ENCODE assay signal across 25 cellular contexts in the genomic region with DNA sequence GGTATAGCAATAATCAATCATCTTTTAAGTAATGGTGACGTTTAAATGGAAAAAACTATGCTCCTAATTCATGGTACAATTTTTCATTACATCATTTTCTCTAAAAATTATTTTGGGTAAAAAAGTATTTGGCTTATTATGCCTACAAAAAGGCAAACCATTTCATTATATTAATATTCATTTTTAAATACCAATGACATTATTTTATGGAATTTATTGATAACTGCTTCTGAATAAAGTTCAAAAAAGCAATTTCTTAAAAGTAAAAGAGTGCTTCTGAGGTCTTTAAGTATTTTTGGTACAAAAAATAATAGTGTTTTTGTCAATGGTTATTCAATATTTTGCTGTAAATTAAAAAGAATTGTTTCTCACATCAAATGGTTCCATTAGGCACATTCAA. TPM values are rescaled to one million over a fixed set of nuclear protein-coding genes. Genes with fewer than 3 reads are reported as not detected.
DNase-seq lines count a peak whose midpoint lies in the region; ATAC-seq, FAIRE-seq and TF ChIP-seq lines count a peak whose summit lies in the region.
"Had no signal": no experiment of that assay in that cellular context is flagged by ENCODE, and none has a peak within 500 bp of the region (broad histone marks: within the 10 kb centered on the region; RNA-seq: fewer than 3 reads in every experiment).

No MANE protein-coding gene starts in this region.

- TF ChIP-seq POLR2A in A549 (IDR thresholded peaks at IDR 0.05; ENCODE audit: low read length), result no peak

- no peaks in the 10 kb centered on the region for H3K27me3 ChIP-seq in CD4-positive, alpha-beta T cell (ENCODE audit: control insufficient read depth, insufficient read depth, low read length)
- H3K27me3 ChIP-seq: cardiac muscle cell, transverse colon had no signal

- peaks cover 73% of the 10 kb centered on the region for H3K36me3 Mint-ChIP-seq in CD4-positive, alpha-beta T cell (ENCODE audit: low read depth)
- H3K36me3 Mint-ChIP-seq in activated T-helper 1 cell treated with anti-CD3 and anti-CD28 coated beads, Interleukin-12 subunit alpha, Interleukin-12 subunit beta, Interleukin-2, Interleukin-4 antibody, amounts not matched to agents 30 ng/mL and 10 ng/mL and 1 ng/mL, durations not matched to agents 14 hours and 24 hours and 36 hours (ENCODE audit: low read depth), result peaks cover 64% of the 10 kb centered on the region
- peaks cover 46% of the 10 kb centered on the region for H3K36me3 Mint-ChIP-seq in memory B cell

- H3K4me1 Mint-ChIP-seq in CD4-positive, alpha-beta T cell (ENCODE audit: low read depth), result peaks cover 53% of the 10 kb centered on the region
- peaks cover 37% of the 10 kb centered on the region for H3K4me1 Mint-ChIP-seq in activated T-helper 1 cell treated with anti-CD3 and anti-CD28 coated beads, Interleukin-12 subunit alpha, Interleukin-12 subunit beta, Interleukin-2, Interleukin-4 antibody, amounts not matched to agents 30 ng/mL and 10 ng/mL and 1 ng/mL, durations not matched to agents 14 hours and 24 hours and 36 hours (ENCODE audit: low read depth)
- H3K4me1 Mint-ChIP-seq in memory B cell, result peaks cover 26% of the 10 kb centered on the region

- TF ChIP-seq CTCF in A549 (IDR thresholded peaks at IDR 0.05) (no peak), GM13976 (IDR thresholded peaks at IDR 0.05; ENCODE audit: borderline replicate concordance, control extremely low read depth, extremely low read depth, insufficient read depth, missing control alignments) (no peak)
- no peak for TF ChIP-seq CTCF in CD4-positive, alpha-beta T cell (IDR thresholded peaks at IDR 0.05)

- DNase-seq in A549 (ENCODE audit: low read depth in 1 of 2, low spot score in 1 of 2) (no peak), memory B cell (ENCODE audit: low spot score in 2 of 2) (no peak), GM13976 (ENCODE audit: low spot score) (no peak), NCI-H2029 treated with DMSO at 0.1 percent for 48 hours (lab: John Stamatoyannopoulos, UW) (no peak), NCI-H1436 treated with DMSO at 0.1 percent for 48 hours (lab: John Stamatoyannopoulos, UW) (no peak)
- no peak for DNase-seq in CD4-positive, alpha-beta T cell
- DNase-seq in activated T-helper 1 cell treated with anti-CD3 and anti-CD28 coated beads, Interleukin-12 subunit alpha, Interleukin-12 subunit beta, Interleukin-2, Interleukin-4 antibody, amounts not matched to agents 30 ng/mL and 10 ng/mL and 1 ng/mL, durations not matched to agents 14 hours and 24 hours and 36 hours (ENCODE audit: low spot score), result no peak
- DNase-seq: activated CD4-positive, alpha-beta T cell treated with anti-CD3 and anti-CD28 coated beads, Interleukin-2, amount 10 ng/mL, durations not matched to agents 7 days and 5 days; activated gamma-delta T cell treated with Interleukin-2 at 50 U/mL for 16 hours; anterior cingulate cortex; CD8-positive, alpha-beta memory T cell; GF-D8; islet precursor cell; left ventricle myocardium superior; NCI-H1694; NCI-H2171 treated with DMSO at 0.1 percent for 48 hours; NCI-H526; SK-N-SH; stimulated activated naive CD8-positive, alpha-beta T cell treated with anti-CD3 and anti-CD28 coated beads, Interleukin-15, amount 100 ng/mL, for 72 hours; transverse colon had no signal

- CTCF ChIA-PET in A549 (lab: Yijun Ruan, JAX), result no interaction called here
- CTCF ChIA-PET in CD4-positive, alpha-beta T cell (lab: Charles Lee), result no interaction called here

- H3K9me3 Mint-ChIP-seq in CD4-positive, alpha-beta T cell, result no peaks in the 10 kb centered on the region
- no peaks in the 10 kb centered on the region for H3K9me3 Mint-ChIP-seq in activated T-helper 1 cell treated with anti-CD3 and anti-CD28 coated beads, Interleukin-12 subunit alpha, Interleukin-12 subunit beta, Interleukin-2, Interleukin-4 antibody, amounts not matched to agents 30 ng/mL and 10 ng/mL and 1 ng/mL, durations not matched to agents 14 hours and 24 hours and 36 hours
- no peaks in the 10 kb centered on the region for H3K9me3 Mint-ChIP-seq in memory B cell
- H3K9me3 Mint-ChIP-seq: activated CD4-positive, alpha-beta T cell treated with anti-CD3 and anti-CD28 coated beads, Interleukin-2, amount 10 ng/mL, durations not matched to agents 7 days and 5 days; CD8-positive, alpha-beta memory T cell; GM23338; stimulated activated naive CD8-positive, alpha-beta T cell treated with anti-CD3 and anti-CD28 coated beads, Interleukin-15, amount 100 ng/mL, for 72 hours had no signal

- TF ChIP-seq EP300 in A549 (IDR thresholded peaks at IDR 0.05), result no peak

- no peak overlapping the region for H3K4me2 ChIP-seq in A549
- H3K4me2 ChIP-seq: GM23338, SK-N-SH had no signal

- WGBS in A549 (ENCODE audit: missing lambda C conversion rate), result 87% methylated on average over 1 of the region's 1 CpG

- no peak for TF ChIP-seq RAD21 in A549 (conservative IDR thresholded peaks at IDR 0.05 in 1 of 2, IDR thresholded peaks at IDR 0.05 in 1 of 2)

- peaks cover 70% of the 10 kb centered on the region for H3K4me1 ChIP-seq in A549

- POLR2A ChIA-PET in A549 (lab: Yijun Ruan, JAX), result no interaction called here
- POLR2A ChIA-PET in CD4-positive, alpha-beta T cell (lab: Charles Lee), result interaction anchor here (0.6 kb wide), 1 partner anchor 11 kb away, joined by 3 read pairs; no protein-coding TSS in a partner anchor

- ATAC-seq in A549 (no peak), memory B cell (ENCODE audit: low read depth) (no peak)
- no peak for ATAC-seq in CD4-positive, alpha-beta T cell (ENCODE audit: poor library complexity)
- ATAC-seq: GM23338, left ventricle myocardium superior had no signal

- no peaks in the 10 kb centered on the region for H3K27me3 Mint-ChIP-seq in CD4-positive, alpha-beta T cell
- no peaks in the 10 kb centered on the region for H3K27me3 Mint-ChIP-seq in activated T-helper 1 cell treated with anti-CD3 and anti-CD28 coated beads, Interleukin-12 subunit alpha, Interleukin-12 subunit beta, Interleukin-2, Interleukin-4 antibody, amounts not matched to agents 30 ng/mL and 10 ng/mL and 1 ng/mL, durations not matched to agents 14 hours and 24 hours and 36 hours (ENCODE audit: insufficient read depth)
- no peaks in the 10 kb centered on the region for H3K27me3 Mint-ChIP-seq in memory B cell
- H3K27me3 Mint-ChIP-seq: activated CD4-positive, alpha-beta T cell treated with anti-CD3 and anti-CD28 coated beads, Interleukin-2, amount 10 ng/mL, durations not matched to agents 7 days and 5 days; CD8-positive, alpha-beta memory T cell; progenitor cell of endocrine pancreas; stimulated activated naive CD8-positive, alpha-beta T cell treated with anti-CD3 and anti-CD28 coated beads, Interleukin-15, amount 100 ng/mL, for 72 hours had no signal

- no peak overlapping the region for H3K27ac ChIP-seq in A549
- H3K27ac ChIP-seq in CD4-positive, alpha-beta T cell (ENCODE audit: low read depth, low read length), result no peak overlapping the region
- H3K27ac ChIP-seq: cardiac muscle cell, RWPE1, transverse colon, VCaP had no signal

- no peaks in the 10 kb centered on the region for H3K9me3 ChIP-seq in A549
- H3K9me3 ChIP-seq in CD4-positive, alpha-beta T cell (ENCODE audit: control insufficient read depth, low read length), result no peaks in the 10 kb centered on the region
- H3K9me3 ChIP-seq: SK-N-SH, transverse colon had no signal

- no peak overlapping the region for H3K4me3 Mint-ChIP-seq in CD4-positive, alpha-beta T cell
- H3K4me3 Mint-ChIP-seq in activated T-helper 1 cell treated with anti-CD3 and anti-CD28 coated beads, Interleukin-12 subunit alpha, Interleukin-12 subunit beta, Interleukin-2, Interleukin-4 antibody, amounts not matched to agents 30 ng/mL and 10 ng/mL and 1 ng/mL, durations not matched to agents 14 hours and 24 hours and 36 hours, result no peak overlapping the region
- H3K4me3 Mint-ChIP-seq in memory B cell, result no peak overlapping the region
- H3K4me3 Mint-ChIP-seq: activated CD4-positive, alpha-beta T cell treated with anti-CD3 and anti-CD28 coated beads, Interleukin-2, amount 10 ng/mL, durations not matched to agents 7 days and 5 days; GM23338; stimulated activated naive CD8-positive, alpha-beta T cell treated with anti-CD3 and anti-CD28 coated beads, Interleukin-15, amount 100 ng/mL, for 72 hours had no signal

- in situ Hi-C loops in GM13976 (cut with MboI; ENCODE audit: low sequenced_read_pairs, unreplicated experiment), result loop anchor here (25.0 kb wide), 1 partner anchor 198 kb away; no protein-coding TSS in a partner anchor

- FAIRE-seq in A549 (lab: Jason Lieb, UNC), result no peak

- peak overlapping the region; percentile 57 for H3K27ac Mint-ChIP-seq in CD4-positive, alpha-beta T cell
- H3K27ac Mint-ChIP-seq in activated T-helper 1 cell treated with anti-CD3 and anti-CD28 coated beads, Interleukin-12 subunit alpha, Interleukin-12 subunit beta, Interleukin-2, Interleukin-4 antibody, amounts not matched to agents 30 ng/mL and 10 ng/mL and 1 ng/mL, durations not matched to agents 14 hours and 24 hours and 36 hours, result peak overlapping the region; percentile 83
- H3K27ac Mint-ChIP-seq in memory B cell, result peak overlapping the region; percentile 78
- H3K27ac Mint-ChIP-seq: GM23338; progenitor cell of endocrine pancreas; stimulated activated naive CD8-positive, alpha-beta T cell treated with anti-CD3 and anti-CD28 coated beads, Interleukin-15, amount 100 ng/mL, for 72 hours had no signal

- no peak overlapping the region for H3K4me3 ChIP-seq in A549
- H3K4me3 ChIP-seq: cardiac muscle cell, GM23338, transverse colon had no signal

- intact Hi-C loops in CD4-positive, alpha-beta T cell (cut with DNase I, micrococcal nuclease), result loop anchor here in 1 of 2 experiments (10.0 kb wide), 1 partner anchor 376 kb away; no protein-coding TSS in a partner anchor
- intact Hi-C loops in activated T-helper 1 cell treated with anti-CD3 and anti-CD28 coated beads, Interleukin-12 subunit alpha, Interleukin-12 subunit beta, Interleukin-2, Interleukin-4 antibody, amounts not matched to agents 30 ng/mL and 10 ng/mL and 1 ng/mL, durations not matched to agents 14 hours and 24 hours and 36 hours (cut with micrococcal nuclease), result loop anchor here (5.0 kb wide), 1 partner anchor 233 kb away; no protein-coding TSS in a partner anchor

TF ChIP-seq in A549, 52 proteins besides CTCF, POLR2A, EP300 and RAD21 (continues in another document):
- TF ChIP-seq TFCP2L1 (CRISPR knock-in tag; IDR thresholded peaks at IDR 0.05) (no peak), GATA3 (IDR thresholded peaks at IDR 0.05; ENCODE audit: borderline replicate concordance) (no peak)
- TF ChIP-seq, protein P1, sequence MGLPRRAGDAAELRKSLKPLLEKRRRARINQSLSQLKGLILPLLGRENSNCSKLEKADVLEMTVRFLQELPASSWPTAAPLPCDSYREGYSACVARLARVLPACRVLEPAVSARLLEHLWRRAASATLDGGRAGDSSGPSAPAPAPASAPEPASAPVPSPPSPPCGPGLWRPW (IDR thresholded peaks at IDR 0.05), result no peak

RNA-seq across cellular contexts. Expression of a gene that starts 12.2 kb away (rescaled TPM):
- polyA plus RNA-seq in A549 (2011; rRNA removed), result 366 and 519 TPM in 2 replicates
- 38.6 and 50.8 TPM in 2 replicates for polyA plus RNA-seq in A549 (2012; cell fraction: cytosol; rRNA removed)
- polyA plus RNA-seq in A549 (2012; cell fraction: nucleus; rRNA removed), result 108 and 151 TPM in 2 replicates
- polyA plus RNA-seq in A549 (2017; fragmentation: RNase III; extraction: RNeasy Plus Mini Kit Qiagen cat#74134 plus additional on column Dnase treatment), result 131 to 195 TPM (median 187 TPM) in 3 replicates
- 230 and 257 TPM in 2 replicates for polyA minus RNA-seq in A549 (2011; rRNA and poly(A)+ RNA removed)
- 100 to 1,000 TPM; 213 to 222 TPM for total RNA-seq in CD4-positive, alpha-beta T cell
- total RNA-seq in activated T-helper 1 cell treated with anti-CD3 and anti-CD28 coated beads, Interleukin-12 subunit alpha, Interleukin-12 subunit beta, Interleukin-2, Interleukin-4 antibody, amounts not matched to agents 30 ng/mL and 10 ng/mL and 1 ng/mL, durations not matched to agents 14 hours and 24 hours and 36 hours, result 157 and 161 TPM in 2 replicates
